ENCODE assay signal across 1 cellular context in genomic region chr4:184451726-184452125, GRCh38.
TF ChIP-seq lines count a peak whose summit lies in the region.

No MANE protein-coding gene starts in this region.

TF ChIP-seq in WTC11, 78 proteins besides CTCF, POLR2A, EP300 and RAD21:
- TF ChIP-seq AFF4 (CRISPR knock-in tag; IDR thresholded peaks at IDR 0.05; ENCODE audit: borderline replicate concordance) (no peak), CREB1 (CRISPR knock-in tag; IDR thresholded peaks at IDR 0.05) (no peak), EMX1 (CRISPR knock-in tag; IDR thresholded peaks at IDR 0.05) (no peak), FOXK1 (CRISPR knock-in tag; IDR thresholded peaks at IDR 0.05) (no peak), TEAD4 (CRISPR knock-in tag; IDR thresholded peaks at IDR 0.05) (no peak), JUN (CRISPR knock-in tag; IDR thresholded peaks at IDR 0.05) (no peak), ZNF317 (CRISPR knock-in tag; IDR thresholded peaks at IDR 0.05; ENCODE audit: borderline replicate concordance, low read depth) (no peak), ZNF671 (CRISPR knock-in tag; IDR thresholded peaks at IDR 0.05) (no peak), FOXJ3 (CRISPR knock-in tag; IDR thresholded peaks at IDR 0.05; ENCODE audit: borderline replicate concordance) (no peak), ZNF232 (CRISPR knock-in tag; IDR thresholded peaks at IDR 0.05) (no peak), ERG (CRISPR knock-in tag; IDR thresholded peaks at IDR 0.05) (no peak), STAT6 (CRISPR knock-in tag; conservative IDR thresholded peaks at IDR 0.05; ENCODE audit: low read depth) (no peak), HMGA2 (CRISPR knock-in tag; IDR thresholded peaks at IDR 0.05) (no peak), NFE2L1 (CRISPR knock-in tag; IDR thresholded peaks at IDR 0.05) (no peak), E2F5 (CRISPR knock-in tag; IDR thresholded peaks at IDR 0.05) (no peak), OVOL2 (CRISPR knock-in tag; IDR thresholded peaks at IDR 0.05; ENCODE audit: borderline replicate concordance) (no peak), CREM (CRISPR knock-in tag; IDR thresholded peaks at IDR 0.05) (no peak), GRHL2 (CRISPR knock-in tag; IDR thresholded peaks at IDR 0.05; ENCODE audit: insufficient replicate concordance, severe bottlenecking) (no peak)
